ENCODE assay signal across 8 cellular contexts in genomic region chr6:109491207-109491938, GRCh38. TPM values are rescaled to one million over a fixed set of nuclear protein-coding genes. Genes with fewer than 3 reads are reported as not detected.
DNase-seq lines count a peak whose midpoint lies in the region; ATAC-seq and TF ChIP-seq lines count a peak whose summit lies in the region.

No MANE protein-coding gene starts in this region.

- no peak overlapping the region for H3K4me3 ChIP-seq in breast epithelium
- H3K4me3 ChIP-seq in fibroblast of mammary gland (ENCODE audit: control insufficient read depth, low read depth, low read length) = no peak overlapping the region
- H3K4me3 ChIP-seq in upper lobe of left lung = no peak overlapping the region
- H3K4me3 ChIP-seq in coronary artery = no peak overlapping the region
- H3K4me3 ChIP-seq in stomach = no peak overlapping the region

- H3K9me3 Mint-ChIP-seq in MCF 10A (ENCODE audit: unreplicated experiment) = no peaks in the 10 kb centered on the region

- no TSS peak for BruUV-seq in MCF 10A (replicated peaks; lab: Mats Ljungman, UMichigan)

- peaks cover 12% of the 10 kb centered on the region for H3K27me3 Mint-ChIP-seq in MCF 10A (ENCODE audit: insufficient read depth, unreplicated experiment)

- POLR2A ChIA-PET in MCF 10A (lab: Yijun Ruan, JAX) = interaction anchor here (0.6 to 0.9 kb wide), 2 partner anchors 43 to 328 kb away, joined by 3 read pairs; no protein-coding TSS in a partner anchor

- no peak overlapping the region for H3K27ac Mint-ChIP-seq in MCF 10A (ENCODE audit: low read depth, unreplicated experiment)

- H3K27ac ChIP-seq in breast epithelium (peak overlapping the region in 1 of 2 donors; percentile 7), upper lobe of left lung (no peak overlapping the region), coronary artery (no peak overlapping the region), stomach (peak overlapping the region in 1 of 5 donors; percentile 7)

- no peaks in the 10 kb centered on the region for H3K27me3 ChIP-seq in breast epithelium
- no peaks in the 10 kb centered on the region for H3K27me3 ChIP-seq in upper lobe of left lung
- H3K27me3 ChIP-seq in stomach = no peaks in the 10 kb centered on the region

- TF ChIP-seq EP300 in upper lobe of left lung (IDR thresholded peaks at IDR 0.05) (no peak), stomach (IDR thresholded peaks at IDR 0.05) (no peak)

- TF ChIP-seq CTCF in MCF 10A (IDR thresholded peaks at IDR 0.05; ENCODE audit: unreplicated experiment) = no peak
- TF ChIP-seq CTCF in breast epithelium (IDR thresholded peaks at IDR 0.05) = no peak
- TF ChIP-seq CTCF in fibroblast of mammary gland (conservative IDR thresholded peaks at IDR 0.05; ENCODE audit: control insufficient read depth, insufficient read depth, low read depth, low read length) = no peak
- TF ChIP-seq CTCF in upper lobe of left lung (IDR thresholded peaks at IDR 0.05) = no peak
- no peak for TF ChIP-seq CTCF in coronary artery (IDR thresholded peaks at IDR 0.05)
- TF ChIP-seq CTCF in stomach (IDR thresholded peaks at IDR 0.05) = no peak

- intact Hi-C loops in MCF 10A (cut with micrococcal nuclease) (no loop called here), breast epithelium (cut with DNase I; ENCODE audit: low total_unique reads) (no loop called here), stomach (cut with DNase I; ENCODE audit: low total_unique reads) (no loop called here)

- H3K36me3 ChIP-seq in breast epithelium (no peaks in the 10 kb centered on the region), upper lobe of left lung (no peaks in the 10 kb centered on the region), stomach (no peaks in the 10 kb centered on the region)

- DNase-seq in MCF 10A (ENCODE audit: unreplicated experiment) = peak; percentile 24
- no peak for DNase-seq in breast epithelium (ENCODE audit: low spot score in 2 of 2)
- peak; percentile 10 for DNase-seq in NCI-H82 treated with DMSO at 0.1 percent for 48 hours (lab: John Stamatoyannopoulos, UW; ENCODE audit: unreplicated experiment)
- peak; percentile 31 for DNase-seq in fibroblast of mammary gland (ENCODE audit: low read depth)
- DNase-seq in upper lobe of left lung = no peak
- no peak for DNase-seq in coronary artery (ENCODE audit: low spot score)
- DNase-seq in stomach = no peak
- no peak for DNase-seq in activated CD4-positive, alpha-beta T cell treated with anti-CD3 and anti-CD28 coated beads, Interleukin-2, amount 50 U/mL, for 48 hours

- H3K9me3 ChIP-seq in breast epithelium (no peaks in the 10 kb centered on the region), upper lobe of left lung (no peaks in the 10 kb centered on the region), stomach (no peaks in the 10 kb centered on the region)

- no peaks in the 10 kb centered on the region for H3K36me3 Mint-ChIP-seq in MCF 10A (ENCODE audit: insufficient read depth, unreplicated experiment)

- CTCF ChIA-PET in MCF 10A (lab: Yijun Ruan, JAX) = no interaction called here

- H3K4me1 Mint-ChIP-seq in MCF 10A (ENCODE audit: insufficient read depth, unreplicated experiment) = peaks cover 5% of the 10 kb centered on the region

- H3K4me1 ChIP-seq in breast epithelium = no peaks in the 10 kb centered on the region
- no peaks in the 10 kb centered on the region for H3K4me1 ChIP-seq in upper lobe of left lung
- H3K4me1 ChIP-seq in stomach = no peaks in the 10 kb centered on the region

- H3K4me3 Mint-ChIP-seq in MCF 10A (ENCODE audit: unreplicated experiment) = no peak overlapping the region

- ATAC-seq in upper lobe of left lung (ENCODE audit: low FRiP score in 2 of 2) = peak; percentile 36 to 55

- TF ChIP-seq POLR2A in breast epithelium (IDR thresholded peaks at IDR 0.05) (no peak), upper lobe of left lung (IDR thresholded peaks at IDR 0.05) (no peak), stomach (IDR thresholded peaks at IDR 0.05) (no peak)

- 42 to 50% methylated on average over 5 of the region's 5 CpGs for WGBS in upper lobe of left lung, 2 donors
- WGBS in stomach, 5 donors = 39 to 53% (median 47%) methylated on average over 5 of the region's 5 CpGs

RNA-seq across cellular contexts. Expression of gene ZBTB24, which starts 8.4 kb away (rescaled TPM):
- total RNA-seq in MCF 10A (2022) (9.6 and 10.4 TPM in 2 replicates), breast epithelium (10 to 100 TPM in 1 of 3 donors, 1 to 10 TPM in 2; 9.1 to 13.8 (median 9.8) TPM), upper lobe of left lung (10 to 100 TPM in 3 of 6 donors, 1 to 10 TPM in 3; 5.1 to 14.9 (median 9.7) TPM), stomach (1 to 10 TPM; 1.4 to 9.3 (median 6.8) TPM)
- polyA plus RNA-seq in stomach = 1 to 10 TPM; 2.3 to 3.2 (median 2.6) TPM

RNA-seq across cellular contexts. Expression of gene MICAL1, which starts 35.8 kb away (rescaled TPM):
- 23.2 and 35.3 TPM in 2 replicates for total RNA-seq in MCF 10A (2022)
- total RNA-seq in breast epithelium = 10 to 100 TPM; 23.6 to 29.8 (median 25.5) TPM
- 100 to 1,000 TPM in 2 of 6 donors, 10 to 100 TPM in 4; 61.7 to 268 (median 78.3) TPM for total RNA-seq in upper lobe of left lung
- total RNA-seq in stomach = 100 to 1,000 TPM in 3 of 5 donors, 10 to 100 TPM in 2; 13.8 to 205 (median 101) TPM
- polyA plus RNA-seq in stomach = 10 to 100 TPM; 15.8 to 18.5 (median 15.8) TPM

RNA-seq across cellular contexts. Expression of gene SMPD2, which starts 50.8 kb away (rescaled TPM):
- total RNA-seq in MCF 10A (2022) = 17.7 and 19.9 TPM in 2 replicates
- total RNA-seq in breast epithelium = 10 to 100 TPM in 2 of 3 donors, 1 to 10 TPM in 1; 8.5 to 26.2 (median 12.1) TPM
- 10 to 100 TPM in 5 of 6 donors, 1 to 10 TPM in 1; 9.4 to 25.2 (median 15.4) TPM for total RNA-seq in upper lobe of left lung
- total RNA-seq in stomach = 10 to 100 TPM; 10.7 to 80.5 (median 17.2) TPM
- polyA plus RNA-seq in stomach = 10 to 100 TPM; 14.0 to 21.8 (median 17.6) TPM

RNA-seq across cellular contexts. Expression of gene PPIL6, which starts 50.9 kb away (rescaled TPM):
- 3.9 and 6.5 TPM in 2 replicates for total RNA-seq in MCF 10A (2022)
- 10 to 100 TPM in 1 of 3 donors, 1 to 10 TPM in 2; 2.6 to 16.5 (median 2.9) TPM for total RNA-seq in breast epithelium
- 10 to 100 TPM in 2 of 6 donors, 1 to 10 TPM in 4; 3.5 to 44.3 (median 6.5) TPM for total RNA-seq in upper lobe of left lung
- 1 to 10 TPM in 3 of 5 donors, not detected in 2; 1.4 to 8.6 (median 3.2) TPM for total RNA-seq in stomach
- 1 to 10 TPM; 1.0 to 4.0 (median 2.7) TPM for polyA plus RNA-seq in stomach

Comparison
In these comparisons a context has a peak if more than half of its experiments do, and no peak if none do; other contexts are left out.
1. DNase-seq: peak in MCF 10A (single experiment), NCI-H82 treated with DMSO at 0.1 percent for 48 hours (single experiment) and fibroblast of mammary gland (single experiment); none in breast epithelium (0 of 2), upper lobe of left lung (0 of 2), coronary artery (single experiment), stomach (single experiment) and activated CD4-positive, alpha-beta T cell treated with anti-CD3 and anti-CD28 coated beads, Interleukin-2, amount 50 U/mL, for 48 hours (0 of 2).